In genomic region chr7:74438327-74438726, GRCh38 we compare ENCODE assay signal across 34 cellular contexts.
"Had no signal": no experiment of that assay in that cellular context is flagged by ENCODE, and none has a peak within 500 bp of the region (broad histone marks: within the 10 kb centered on the region; RNA-seq: fewer than 3 reads in every experiment).

No MANE protein-coding gene starts in this region.

- H3K36me3 ChIP-seq: MG63 had no signal

- H3K4me3 ChIP-seq: MG63 had no signal

- H3K9ac ChIP-seq: KMS-11 had no signal

- H3K27ac ChIP-seq: KMS-11 had no signal

- H3K27me3 ChIP-seq: MG63 had no signal

- H3K4me2 ChIP-seq: KMS-11 had no signal

- DNase-seq: Karpas-422, Kasumi-1, MG63, MM.1S, MV-4-11, NCI-H1048, NCI-H1092, NCI-H1092 treated with DMSO at 0.1 percent for 48 hours, NCI-H1105, NCI-H1105 treated with DMSO at 0.1 percent for 48 hours, NCI-H1417, NCI-H1417 treated with DMSO at 0.1 percent for 48 hours, NCI-H1436, NCI-H1436 treated with DMSO at 0.1 percent for 48 hours, NCI-H146, NCI-H1694, NCI-H1694 treated with DMSO at 0.1 percent for 48 hours, NCI-H187, NCI-H187 treated with DMSO at 0.1 percent for 48 hours, NCI-H1930, NCI-H2029, NCI-H2029 treated with DMSO at 0.1 percent for 48 hours, NCI-H2081, NCI-H2081 treated with DMSO at 0.1 percent for 48 hours, NCI-H2107, NCI-H2171, NCI-H2171 treated with DMSO at 0.1 percent for 48 hours, NCI-H2227 treated with DMSO at 0.1 percent for 48 hours, NCI-H226, NCI-H345, NCI-H446, NCI-H446 treated with DMSO at 0.1 percent for 48 hours, NCI-H510A had no signal
